33 cellular contexts compared by ENCODE assay signal in genomic region chr4:22978656-22979055, GRCh38.
"Had no signal": no experiment of that assay in that cellular context is flagged by ENCODE, and none has a peak within 500 bp of the region (broad histone marks: within the 10 kb centered on the region; RNA-seq: fewer than 3 reads in every experiment).

No MANE protein-coding gene starts in this region.

- ATAC-seq: activated CD8-positive, alpha-beta T cell treated with anti-CD3 and anti-CD28 coated beads for 36 hours; activated T-cell treated with anti-CD3 and anti-CD28 coated beads, Interleukin-2, amount 50 U/mL, for 72 hours; activated T-helper 17 cell treated with anti-CD3 and anti-CD28 coated beads, Interleukin-2, amount 50 U/mL, for 72 hours; K562; PC-3; Right ventricle myocardium inferior; SK-N-SH treated with all-trans-retinoic acid at 6 μM for 48 hours had no signal

- H3K27ac ChIP-seq: cardiac muscle cell, Peyer's patch, RWPE1, WERI-Rb-1 had no signal

- H3K27me3 ChIP-seq: cardiac muscle cell, Peyer's patch had no signal

- H3K9me3 ChIP-seq: Peyer's patch had no signal

- H3K4me1 ChIP-seq: Peyer's patch had no signal

- DNase-seq: activated CD4-positive, alpha-beta T cell treated with anti-CD3 and anti-CD28 coated beads for 1 hour; activated CD4-positive, alpha-beta T cell treated with anti-CD3 and anti-CD28 coated beads for 48 hours; activated CD4-positive, CD25-positive, alpha-beta regulatory T cell; activated CD8-positive, alpha-beta T cell treated with anti-CD3 and anti-CD28 coated beads for 36 hours; activated effector memory CD4-positive, alpha-beta T cell treated with anti-CD3 and anti-CD28 coated beads, Interleukin-2, amount 50 U/mL, for 16 hours; activated naive CD4-positive, alpha-beta T cell; activated naive CD4-positive, alpha-beta T cell treated with anti-CD3 and anti-CD28 coated beads, Interleukin-2, amount 50 U/mL, for 16 hours; activated naive CD8-positive, alpha-beta T cell treated with anti-CD3 and anti-CD28 coated beads for 36 hours; activated T-cell treated with anti-CD3 and anti-CD28 coated beads, Interleukin-2, amount 50 U/mL, for 1 hour; activated T-cell treated with anti-CD3 and anti-CD28 coated beads, Interleukin-2, amount 50 U/mL, for 72 hours; amniotic stem cell; aorta; NCI-H1105; NCI-H1417 treated with DMSO at 0.1 percent for 48 hours; NCI-H187 treated with DMSO at 0.1 percent for 48 hours; NCI-H345; NCI-H526; NCI-H82; NK-92 treated with Interleukin-12 subunit alpha and Interleukin-12 subunit beta, amount 100 ng/mL, for 24 hours; PC-3; Peyer's patch; SIG-M5; SW 1271; T-helper 1 cell; T-helper 2 cell; T-helper 9 cell; WERI-Rb-1 had no signal

- H3K4me3 ChIP-seq: cardiac muscle cell, K562, Peyer's patch had no signal

- FAIRE-seq: K562 had no signal

- H3K36me3 ChIP-seq: cardiac muscle cell, Peyer's patch, WERI-Rb-1 had no signal
